In the genomic region with DNA sequence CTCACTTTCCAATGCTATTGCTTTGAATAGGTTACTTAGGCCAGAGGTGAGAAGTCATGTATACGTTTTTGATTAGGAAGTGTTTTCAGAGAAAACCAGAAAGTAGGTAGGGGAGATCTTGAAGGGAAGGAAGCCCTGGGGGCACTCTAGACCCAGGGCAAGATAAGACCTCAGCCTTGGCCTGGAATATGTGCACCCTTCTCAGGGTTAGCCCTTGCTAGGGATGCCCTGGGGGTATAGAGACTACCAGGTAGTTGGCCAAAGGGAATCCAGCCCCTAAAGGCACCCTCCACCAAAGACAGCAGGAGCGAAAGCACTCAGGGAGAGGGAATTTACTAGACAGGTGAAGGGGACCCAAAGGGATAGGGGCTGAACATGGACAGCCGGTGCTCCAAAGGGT, we compare ENCODE assay signal across 17 cellular contexts. TPM values are rescaled to one million over a fixed set of nuclear protein-coding genes. Genes with fewer than 3 reads are reported as not detected.
DNase-seq lines count a peak whose midpoint lies in the region; ATAC-seq, FAIRE-seq and TF ChIP-seq lines count a peak whose summit lies in the region.
"Had no signal": no experiment of that assay in that cellular context is flagged by ENCODE, and none has a peak within 500 bp of the region (broad histone marks: within the 10 kb centered on the region; RNA-seq: fewer than 3 reads in every experiment).

No MANE protein-coding gene starts in this region.

- peaks cover 61% of the 10 kb centered on the region for H3K4me1 Mint-ChIP-seq in activated naive CD8-positive, alpha-beta T cell (ENCODE audit: low read depth)
- H3K4me1 Mint-ChIP-seq in activated naive CD8-positive, alpha-beta T cell treated with anti-CD3 and anti-CD28 coated beads for 36 hours, result peaks cover 46% of the 10 kb centered on the region
- H3K4me1 Mint-ChIP-seq in astrocyte (ENCODE audit: low read depth, unreplicated experiment), result peaks cover 21% of the 10 kb centered on the region

- intact Hi-C loops in body of pancreas (cut with DNase I), result loop anchor here (10.0 kb wide), 1 partner anchor 248 kb away; no protein-coding TSS in a partner anchor

- TF ChIP-seq POLR2A in body of pancreas (IDR thresholded peaks at IDR 0.05), result no peak

- H3K9me3 ChIP-seq in astrocyte (ENCODE audit: insufficient read depth, low read depth, low read length) (no peaks in the 10 kb centered on the region), body of pancreas (no peaks in the 10 kb centered on the region), right atrium auricular region (no peaks in the 10 kb centered on the region)
- H3K9me3 ChIP-seq: A549, Caco-2 had no signal

- no peak overlapping the region for H2AFZ ChIP-seq in astrocyte (ENCODE audit: low read depth, low read length)

- H4K20me1 ChIP-seq in astrocyte (ENCODE audit: insufficient read depth, low read length), result no peaks in the 10 kb centered on the region

- 61 to 76% methylated on average over 3 of the region's 3 CpGs for WGBS in body of pancreas, 2 donors

- H3K27me3 Mint-ChIP-seq in activated naive CD8-positive, alpha-beta T cell, result no peaks in the 10 kb centered on the region
- peaks cover 13% of the 10 kb centered on the region for H3K27me3 Mint-ChIP-seq in activated naive CD8-positive, alpha-beta T cell treated with anti-CD3 and anti-CD28 coated beads for 36 hours
- no peaks in the 10 kb centered on the region for H3K27me3 Mint-ChIP-seq in astrocyte (ENCODE audit: low read depth, unreplicated experiment)

- H3K4me1 ChIP-seq in astrocyte (ENCODE audit: insufficient read depth, low read length), result peaks cover 12% of the 10 kb centered on the region
- H3K4me1 ChIP-seq in body of pancreas, result no peaks in the 10 kb centered on the region
- H3K4me1 ChIP-seq in right atrium auricular region, result no peaks in the 10 kb centered on the region
- H3K4me1 ChIP-seq: A549, Caco-2 had no signal

- no peak overlapping the region for H3K27ac Mint-ChIP-seq in activated naive CD8-positive, alpha-beta T cell
- H3K27ac Mint-ChIP-seq in activated naive CD8-positive, alpha-beta T cell treated with anti-CD3 and anti-CD28 coated beads for 36 hours, result no peak overlapping the region
- peak overlapping the region; percentile 89 for H3K27ac Mint-ChIP-seq in astrocyte (ENCODE audit: unreplicated experiment)

- H3K9me3 Mint-ChIP-seq in activated naive CD8-positive, alpha-beta T cell (ENCODE audit: low read depth), result no peaks in the 10 kb centered on the region
- peaks cover 1% of the 10 kb centered on the region for H3K9me3 Mint-ChIP-seq in activated naive CD8-positive, alpha-beta T cell treated with anti-CD3 and anti-CD28 coated beads for 36 hours
- peaks cover 2% of the 10 kb centered on the region for H3K9me3 Mint-ChIP-seq in astrocyte (ENCODE audit: unreplicated experiment)

- peaks cover 22% of the 10 kb centered on the region for H3K36me3 Mint-ChIP-seq in activated naive CD8-positive, alpha-beta T cell
- peaks cover 23% of the 10 kb centered on the region for H3K36me3 Mint-ChIP-seq in activated naive CD8-positive, alpha-beta T cell treated with anti-CD3 and anti-CD28 coated beads for 36 hours
- peaks cover 4% of the 10 kb centered on the region for H3K36me3 Mint-ChIP-seq in astrocyte (ENCODE audit: low read depth, unreplicated experiment)

- no peak overlapping the region for H3K4me3 ChIP-seq in astrocyte (ENCODE audit: insufficient read depth, low read depth, low read length)
- no peak overlapping the region for H3K4me3 ChIP-seq in body of pancreas
- H3K4me3 ChIP-seq in right atrium auricular region, result no peak overlapping the region
- H3K4me3 ChIP-seq: A549 had no signal

- peak overlapping the region; percentile 65 for H3K9ac ChIP-seq in astrocyte (ENCODE audit: low read length)

- H3K36me3 ChIP-seq in astrocyte (ENCODE audit: insufficient read depth, low read length), result no peaks in the 10 kb centered on the region
- no peaks in the 10 kb centered on the region for H3K36me3 ChIP-seq in body of pancreas (replicated peaks in 1 of 2; ENCODE audit: insufficient read depth in 1 of 2, low read depth in 2 of 2)
- no peaks in the 10 kb centered on the region for H3K36me3 ChIP-seq in right atrium auricular region

- peaks cover 37% of the 10 kb centered on the region for H3K79me2 ChIP-seq in astrocyte (ENCODE audit: insufficient read depth, low read length)

- TF ChIP-seq CTCF in astrocyte (IDR thresholded peaks at IDR 0.05; ENCODE audit: insufficient read depth, low read depth, low read length) (no peak), body of pancreas (IDR thresholded peaks at IDR 0.05) (no peak), right atrium auricular region (IDR thresholded peaks at IDR 0.05) (no peak)

- FAIRE-seq in astrocyte (lab: Jason Lieb, UNC), result no peak
- FAIRE-seq: A549, GM12891, GM19239, HTR-8/SVneo had no signal

- peak overlapping the region; percentile 27 for H3K4me3 Mint-ChIP-seq in activated naive CD8-positive, alpha-beta T cell
- no peak overlapping the region for H3K4me3 Mint-ChIP-seq in activated naive CD8-positive, alpha-beta T cell treated with anti-CD3 and anti-CD28 coated beads for 36 hours
- H3K4me3 Mint-ChIP-seq in astrocyte (ENCODE audit: unreplicated experiment), result no peak overlapping the region

- DNase-seq in activated naive CD8-positive, alpha-beta T cell treated with anti-CD3 and anti-CD28 coated beads for 36 hours, result no peak
- no peak for DNase-seq in astrocyte (ENCODE audit: low read depth)
- no peak for DNase-seq in body of pancreas
- no peak for DNase-seq in GOT3 (lab: John Stamatoyannopoulos, UW)
- DNase-seq in right atrium auricular region (ENCODE audit: low spot score), result no peak
- DNase-seq: Caco-2; NCI-H1436 treated with DMSO at 0.1 percent for 48 hours; NCI-H226; NCI-H526 treated with DMSO at 0.1 percent for 48 hours; NK-92 treated with Interleukin-12 subunit alpha and Interleukin-12 subunit beta, amount 100 ng/mL, for 24 hours had no signal

- H3K27ac ChIP-seq in astrocyte (ENCODE audit: low read depth, low read length) (peak overlapping the region; percentile 83), layer of hippocampus (ENCODE audit: low read depth, low read length) (peak overlapping the region; percentile 60), temporal lobe (ENCODE audit: low read depth, low read length) (peak overlapping the region; percentile 59), body of pancreas (no peak overlapping the region), right atrium auricular region (no peak overlapping the region)
- H3K27ac ChIP-seq: A549 had no signal

- no peak for ATAC-seq in body of pancreas
- ATAC-seq: A549 had no signal

- H3K27me3 ChIP-seq in astrocyte (ENCODE audit: insufficient read depth, low read length) (no peaks in the 10 kb centered on the region), layer of hippocampus (ENCODE audit: control insufficient read depth, insufficient read depth, low read length) (no peaks in the 10 kb centered on the region), body of pancreas (no peaks in the 10 kb centered on the region), right atrium auricular region (no peaks in the 10 kb centered on the region)

- H3K4me2 ChIP-seq in astrocyte (ENCODE audit: low read length), result no peak overlapping the region
- H3K4me2 ChIP-seq: A549 had no signal

RNA-seq across cellular contexts. Expression of a gene that starts 7.0 kb away (rescaled TPM):
- 10 to 100 TPM; 28.2 to 29.3 TPM for total RNA-seq in activated naive CD8-positive, alpha-beta T cell treated with anti-CD3 and anti-CD28 coated beads for 36 hours
- total RNA-seq in astrocyte, result 17.0 and 17.8 TPM in 2 replicates
- 24.3 TPM for total RNA-seq in temporal lobe
- total RNA-seq in body of pancreas, result 1 to 10 TPM; 3.6 to 8.8 TPM
- total RNA-seq in right atrium auricular region, result 1 to 10 TPM; 2.5 to 4.1 TPM

Comparison
In these comparisons a context has a peak if more than half of its experiments do, and no peak if none do; other contexts are left out.
1. H3K27ac ChIP-seq: peak in astrocyte (single experiment), layer of hippocampus (single experiment) and temporal lobe (single experiment); none in body of pancreas (0 of 4) and right atrium auricular region (0 of 2).